ENCODE assay signal across 1 cellular context in genomic region chr10:48525956-48526355, GRCh38.
TF ChIP-seq lines count a peak whose summit lies in the region.

No MANE protein-coding gene starts in this region.

TF ChIP-seq in HepG2, 621 proteins besides CTCF, POLR2A, EP300 and RAD21 (continued from another document):
- no peak for TF ChIP-seq ZNF18 (CRISPR knock-in tag; IDR thresholded peaks at IDR 0.05; ENCODE audit: insufficient replicate concordance)
- TF ChIP-seq ZNF232 (CRISPR knock-in tag; IDR thresholded peaks at IDR 0.05; ENCODE audit: borderline replicate concordance) = no peak
- no peak for TF ChIP-seq RNF2 (conservative IDR thresholded peaks at IDR 0.05; ENCODE audit: low read depth)
- TF ChIP-seq ATF7 (IDR thresholded peaks at IDR 0.05) = no peak
- no peak for TF ChIP-seq ATF7 (CRISPR knock-in tag; IDR thresholded peaks at IDR 0.05)
- no peak for TF ChIP-seq ZFP36 (IDR thresholded peaks at IDR 0.05; ENCODE audit: borderline replicate concordance, low read depth, low read length, partially characterized antibody)
- no peak for TF ChIP-seq ZNF414 (CRISPR knock-in tag; IDR thresholded peaks at IDR 0.05)
- no peak for TF ChIP-seq AGO2 (optimal IDR thresholded peaks at IDR 0.05; ENCODE audit: low read depth, low read length)
- TF ChIP-seq SPEN (CRISPR knock-in tag; IDR thresholded peaks at IDR 0.05; ENCODE audit: low read depth) = no peak
- TF ChIP-seq PAWR (CRISPR knock-in tag; IDR thresholded peaks at IDR 0.05; ENCODE audit: borderline replicate concordance) = no peak
- no peak for TF ChIP-seq ZNF839 (CRISPR knock-in tag; IDR thresholded peaks at IDR 0.05; ENCODE audit: borderline replicate concordance)
